Comparison of ENCODE assay signal across 8 cellular contexts in genomic region chr3:138935864-138936762, GRCh38. TPM values are rescaled to one million over a fixed set of nuclear protein-coding genes. Genes with fewer than 3 reads are reported as not detected.
A peak's percentile ranks its signal among the peaks of the same experiment; 100 is the strongest.
DNase-seq lines count a peak whose midpoint lies in the region; ATAC-seq lines count a peak whose summit lies in the region.

No MANE protein-coding gene starts in this region.

- ATAC-seq in GM21825 (IDR thresholded peaks at IDR 0.05; ENCODE audit: unreplicated experiment) (peak; percentile 62), left colon (peak; percentile 85), HG03097 (IDR thresholded peaks at IDR 0.05; ENCODE audit: low FRiP score, unreplicated experiment) (no peak)

- DNase-seq in EL (peak; percentile 61), MV-4-11 (lab: John Stamatoyannopoulos, UW) (peak; percentile 25), cerebellar cortex (ENCODE audit: low spot score) (peak; percentile 58), left colon (peak in 1 of 2 donors; percentile 80)
- peak; percentile 33 for DNase-seq in activated CD4-positive, CD25-positive, alpha-beta regulatory T cell treated with anti-CD3 and anti-CD28 coated beads, Interleukin-2, amount 50 U/mL, for 16 hours (ENCODE audit: low read depth, low spot score)
- DNase-seq in stimulated activated CD4-positive, alpha-beta T cell treated with anti-CD3 and anti-CD28 coated beads, Interleukin-2, amount 100 ng/mL, for 24 hours, result peak; percentile 79 to 86

- intact Hi-C loops in left colon (cut with DNase I, micrococcal nuclease), result loop anchor here in 1 of 2 donors (5.0 to 10.0 kb wide), 2 partner anchors 391 to 521 kb away; no protein-coding TSS in a partner anchor

RNA-seq across cellular contexts. Expression of gene FOXL2, which starts 10.8 kb away (rescaled TPM):
- not detected for total RNA-seq in left colon

RNA-seq across cellular contexts. Expression of gene FOXL2NB, which starts 10.9 kb away (rescaled TPM):
- total RNA-seq in left colon, result not detected
